36 cellular contexts compared by ENCODE assay signal in the genomic region with DNA sequence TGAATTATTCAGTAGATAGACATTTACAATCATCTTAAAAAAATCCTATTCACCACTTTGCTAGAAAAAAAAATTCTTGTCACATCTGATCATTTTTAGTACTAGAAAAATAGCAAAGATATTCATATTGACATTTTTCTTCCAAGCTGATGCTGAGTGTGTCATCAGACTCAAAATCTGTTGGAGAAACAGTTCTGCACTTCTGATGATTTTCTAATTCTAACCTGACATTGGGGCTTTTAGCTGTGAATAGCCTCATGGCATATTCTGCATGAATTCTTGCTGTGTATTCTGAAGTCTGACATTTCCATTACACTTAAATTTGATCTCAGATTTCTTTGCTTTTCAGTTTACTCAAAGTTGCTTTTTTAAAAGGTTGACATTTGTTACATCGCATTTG.
"Had no signal": no experiment of that assay in that cellular context is flagged by ENCODE, and none has a peak within 500 bp of the region (broad histone marks: within the 10 kb centered on the region; RNA-seq: fewer than 3 reads in every experiment).

No MANE protein-coding gene starts in this region.

- H3K4me1 ChIP-seq: ascending aorta, breast epithelium had no signal

- FAIRE-seq: TTC549 had no signal

- H3K4me3 Mint-ChIP-seq: activated B cell treated with CpG ODN at 0.5 μM for 24 hours; activated CD4-positive, alpha-beta memory T cell treated with anti-CD3 and anti-CD28 coated beads for 36 hours; activated CD4-positive, alpha-beta T cell treated with anti-CD3 and anti-CD28 coated beads, Interleukin-2, amount 10 ng/mL, durations not matched to agents 24 days and 14 days; activated CD8-positive, alpha-beta T cell treated with anti-CD3 and anti-CD28 coated beads, Interleukin-2, amount 10 ng/mL, durations not matched to agents 7 days and 5 days; activated naive CD4-positive, alpha-beta T cell treated with anti-CD3 and anti-CD28 coated beads, Interleukin-2, amount 10 ng/mL, durations not matched to agents 7 days and 5 days; activated naive CD4-positive, alpha-beta T cell treated with anti-CD3 and anti-CD28 coated beads, Interleukin-2, amount 50 U/mL, for 24 hours; activated naive CD8-positive, alpha-beta T cell; activated naive CD8-positive, alpha-beta T cell treated with anti-CD3 and anti-CD28 coated beads, Interleukin-2, amount 10 ng/mL, durations not matched to agents 7 days and 5 days; activated naive CD8-positive, alpha-beta T cell treated with anti-CD3 and anti-CD28 coated beads, Interleukin-2, amount 50 U/mL, for 24 hours; activated T-cell treated with anti-CD3 and anti-CD28 coated beads, Interleukin-2, amount 50 U/mL, for 4 hours; T-helper 1 cell treated with Interleukin-12 subunit alpha and Interleukin-12 subunit beta and Interleukin-4 antibody, amounts not matched to agents 30 μg/mL and 1 μg/mL, for 36 hours; T-helper 2 cell treated with Interferon-gamma antibody and Interleukin-4, amounts not matched to agents 5 μg/mL and 100 μg/mL, for 36 hours had no signal

- DNase-seq: activated B cell treated with CpG ODN at 0.5 μM for 24 hours; activated CD4-positive, alpha-beta memory T cell treated with anti-CD3 and anti-CD28 coated beads for 36 hours; activated CD4-positive, alpha-beta T cell treated with anti-CD3 and anti-CD28 coated beads for 4 hours; activated CD4-positive, alpha-beta T cell treated with anti-CD3 and anti-CD28 coated beads, Interleukin-2, amount 10 ng/mL, durations not matched to agents 24 days and 14 days; activated CD4-positive, alpha-beta T cell treated with anti-CD3 and anti-CD28 coated beads, Interleukin-2, amount 50 U/mL, for 1 hour; activated CD4-positive, alpha-beta T cell treated with anti-CD3 and anti-CD28 coated beads, Interleukin-2, amount 50 U/mL, for 4 hours; activated CD4-positive, CD25-positive, alpha-beta regulatory T cell treated with anti-CD3 and anti-CD28 coated beads, Interleukin-2, amount 50 U/mL, for 72 hours; activated CD8-positive, alpha-beta memory T cell treated with anti-CD3 and anti-CD28 coated beads for 24 hours; activated CD8-positive, alpha-beta memory T cell treated with anti-CD3 and anti-CD28 coated beads, Interleukin-2, amount 50 U/mL, for 4 hours; activated CD8-positive, alpha-beta T cell treated with anti-CD3 and anti-CD28 coated beads, Interleukin-2, amount 10 ng/mL, durations not matched to agents 7 days and 5 days; activated effector memory CD4-positive, alpha-beta T cell treated with Interleukin-2 at 50 U/mL for 16 hours; activated gamma-delta T cell; activated naive CD4-positive, alpha-beta T cell treated with anti-CD3 and anti-CD28 coated beads, Interleukin-2, amount 10 ng/mL, durations not matched to agents 7 days and 5 days; activated naive CD4-positive, alpha-beta T cell treated with Interleukin-2 at 50 U/mL for 16 hours; activated naive CD8-positive, alpha-beta T cell treated with anti-CD3 and anti-CD28 coated beads, Interleukin-2, amount 10 ng/mL, durations not matched to agents 7 days and 5 days; activated naive CD8-positive, alpha-beta T cell treated with anti-CD3 and anti-CD28 coated beads, Interleukin-2, amount 50 U/mL, for 24 hours; activated T-cell treated with anti-CD3 and anti-CD28 coated beads for 4 hours; activated T-cell treated with anti-CD3 and anti-CD28 coated beads, Interleukin-2, amount 50 U/mL, for 1 hour; activated T-cell treated with anti-CD3 and anti-CD28 coated beads, Interleukin-2, amount 50 U/mL, for 4 hours; amygdala; anterior cingulate cortex; body of pancreas; brain microvascular endothelial cell; central memory CD4-positive, alpha-beta T cell; T-helper 1 cell; T-helper 2 cell; T-helper 9 cell had no signal

- H3K27ac Mint-ChIP-seq: activated B cell treated with CpG ODN at 0.5 μM for 24 hours; activated CD4-positive, alpha-beta memory T cell treated with anti-CD3 and anti-CD28 coated beads for 36 hours; activated CD4-positive, alpha-beta T cell treated with anti-CD3 and anti-CD28 coated beads, Interleukin-2, amount 10 ng/mL, durations not matched to agents 24 days and 14 days; activated CD8-positive, alpha-beta T cell treated with anti-CD3 and anti-CD28 coated beads, Interleukin-2, amount 10 ng/mL, durations not matched to agents 7 days and 5 days; activated naive CD4-positive, alpha-beta T cell treated with anti-CD3 and anti-CD28 coated beads, Interleukin-2, amount 10 ng/mL, durations not matched to agents 7 days and 5 days; activated naive CD4-positive, alpha-beta T cell treated with anti-CD3 and anti-CD28 coated beads, Interleukin-2, amount 50 U/mL, for 24 hours; activated naive CD8-positive, alpha-beta T cell; activated naive CD8-positive, alpha-beta T cell treated with anti-CD3 and anti-CD28 coated beads, Interleukin-2, amount 10 ng/mL, durations not matched to agents 7 days and 5 days; activated naive CD8-positive, alpha-beta T cell treated with anti-CD3 and anti-CD28 coated beads, Interleukin-2, amount 50 U/mL, for 24 hours; activated T-helper 2 cell treated with anti-CD3 and anti-CD28 coated beads, Interferon-gamma antibody, Interleukin-2, Interleukin-4, amounts not matched to agents 10 μg/mL and 5 μg/mL and 100 μg/mL, durations not matched to agents 14 hours and 24 hours and 36 hours; T-helper 1 cell treated with Interleukin-12 subunit alpha and Interleukin-12 subunit beta and Interleukin-4 antibody, amounts not matched to agents 30 μg/mL and 1 μg/mL, for 36 hours; T-helper 2 cell treated with Interferon-gamma antibody and Interleukin-4, amounts not matched to agents 5 μg/mL and 100 μg/mL, for 36 hours had no signal

- H3K4me1 Mint-ChIP-seq: activated B cell treated with CpG ODN at 0.5 μM for 24 hours; activated CD4-positive, alpha-beta T cell treated with anti-CD3 and anti-CD28 coated beads, Interleukin-2, amount 10 ng/mL, durations not matched to agents 24 days and 14 days; activated naive CD4-positive, alpha-beta T cell treated with anti-CD3 and anti-CD28 coated beads, Interleukin-2, amount 10 ng/mL, durations not matched to agents 7 days and 5 days; activated naive CD4-positive, alpha-beta T cell treated with anti-CD3 and anti-CD28 coated beads, Interleukin-2, amount 50 U/mL, for 24 hours; activated naive CD8-positive, alpha-beta T cell treated with anti-CD3 and anti-CD28 coated beads, Interleukin-2, amount 10 ng/mL, durations not matched to agents 7 days and 5 days; activated naive CD8-positive, alpha-beta T cell treated with anti-CD3 and anti-CD28 coated beads, Interleukin-2, amount 50 U/mL, for 24 hours had no signal

- H3K27me3 ChIP-seq: ascending aorta, body of pancreas, brain microvascular endothelial cell, breast epithelium had no signal

- H3K4me3 ChIP-seq: ascending aorta, body of pancreas, breast epithelium had no signal

- H3K27ac ChIP-seq: ascending aorta, body of pancreas, brain microvascular endothelial cell, breast epithelium, VCaP had no signal

- H3K36me3 ChIP-seq: ascending aorta, brain microvascular endothelial cell, breast epithelium had no signal

- H3K36me3 Mint-ChIP-seq: activated CD4-positive, alpha-beta memory T cell treated with anti-CD3 and anti-CD28 coated beads for 36 hours; activated naive CD4-positive, alpha-beta T cell treated with anti-CD3 and anti-CD28 coated beads, Interleukin-2, amount 10 ng/mL, durations not matched to agents 7 days and 5 days; activated naive CD4-positive, alpha-beta T cell treated with anti-CD3 and anti-CD28 coated beads, Interleukin-2, amount 50 U/mL, for 24 hours; activated naive CD8-positive, alpha-beta T cell; activated naive CD8-positive, alpha-beta T cell treated with anti-CD3 and anti-CD28 coated beads, Interleukin-2, amount 10 ng/mL, durations not matched to agents 7 days and 5 days had no signal

- H3K27me3 Mint-ChIP-seq: activated B cell treated with CpG ODN at 0.5 μM for 24 hours; activated CD4-positive, alpha-beta memory T cell treated with anti-CD3 and anti-CD28 coated beads for 36 hours; activated CD4-positive, alpha-beta T cell treated with anti-CD3 and anti-CD28 coated beads, Interleukin-2, amount 10 ng/mL, durations not matched to agents 24 days and 14 days; activated naive CD4-positive, alpha-beta T cell treated with anti-CD3 and anti-CD28 coated beads, Interleukin-2, amount 10 ng/mL, durations not matched to agents 7 days and 5 days; activated naive CD4-positive, alpha-beta T cell treated with anti-CD3 and anti-CD28 coated beads, Interleukin-2, amount 50 U/mL, for 24 hours; activated naive CD8-positive, alpha-beta T cell; activated naive CD8-positive, alpha-beta T cell treated with anti-CD3 and anti-CD28 coated beads, Interleukin-2, amount 10 ng/mL, durations not matched to agents 7 days and 5 days; activated naive CD8-positive, alpha-beta T cell treated with anti-CD3 and anti-CD28 coated beads, Interleukin-2, amount 50 U/mL, for 24 hours had no signal

- ATAC-seq: activated CD8-positive, alpha-beta T cell treated with anti-CD3 and anti-CD28 coated beads, Interleukin-2, amount 10 ng/mL, durations not matched to agents 7 days and 5 days; activated naive CD8-positive, alpha-beta T cell treated with anti-CD3 and anti-CD28 coated beads, Interleukin-2, amount 50 U/mL, for 24 hours; activated T-cell treated with anti-CD3 and anti-CD28 coated beads, Interleukin-2, amount 50 U/mL, for 4 hours; body of pancreas had no signal

- H3K9me3 ChIP-seq: ascending aorta, breast epithelium had no signal
